Comparison of ENCODE assay signal across 15 cellular contexts in the genomic region with DNA sequence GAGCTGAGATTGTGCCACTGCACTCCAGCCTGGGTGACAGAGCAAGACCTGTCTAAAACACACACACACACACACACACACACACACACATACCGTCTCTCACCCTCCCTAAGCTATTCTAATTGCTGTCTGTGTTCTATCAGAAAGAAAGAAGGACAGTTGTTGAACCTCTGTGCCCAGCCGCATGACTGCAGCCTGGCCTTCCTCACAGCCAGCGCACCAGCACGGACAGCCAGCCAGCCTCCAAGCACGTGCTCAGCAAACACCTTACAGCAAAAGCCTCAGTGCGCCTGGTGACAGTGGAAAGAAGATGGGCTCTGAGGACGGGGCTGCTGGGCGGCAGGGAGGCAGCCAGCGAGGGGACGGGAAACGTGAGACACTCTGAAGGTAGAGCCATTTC. TPM values are rescaled to one million over a fixed set of nuclear protein-coding genes. Genes with fewer than 3 reads are reported as not detected.
A peak's percentile ranks its signal among the peaks of the same experiment; 100 is the strongest.
DNase-seq lines count a peak whose midpoint lies in the region; ATAC-seq, FAIRE-seq and TF ChIP-seq lines count a peak whose summit lies in the region.
"Had no signal": no experiment of that assay in that cellular context is flagged by ENCODE, and none has a peak within 500 bp of the region (broad histone marks: within the 10 kb centered on the region; RNA-seq: fewer than 3 reads in every experiment).

No MANE protein-coding gene starts in this region.

- H3K4me2 ChIP-seq in H9 (ENCODE audit: insufficient read depth, insufficient read length, low read length), result no peak overlapping the region
- H3K4me2 ChIP-seq in H1 (ENCODE audit: insufficient read depth in 1 of 2, low read depth in 2 of 2, low read length in 2 of 2), result no peak overlapping the region
- no peak overlapping the region for H3K4me2 ChIP-seq in neural progenitor cell

- no peaks in the 10 kb centered on the region for H3K79me2 ChIP-seq in H9 (ENCODE audit: insufficient read depth, low read length)
- H3K79me2 ChIP-seq in H1 (ENCODE audit: control insufficient read depth in 1 of 2, insufficient read depth in 2 of 2, low read length in 2 of 2), result peaks cover 0 to 8% of the 10 kb centered on the region in 2 experiments; a peak in 1 of 4 replicates
- H3K79me2 ChIP-seq in neural progenitor cell (ENCODE audit: low read depth), result peaks cover 92% of the 10 kb centered on the region

- TF ChIP-seq CTCF in H9 (conservative IDR thresholded peaks at IDR 0.05) (no peak), H1 (IDR thresholded peaks at IDR 0.05; ENCODE audit: control extremely low read depth in 1 of 3, insufficient read depth in 1 of 3, low read depth in 1 of 3, low read length in 3 of 3) (no peak), spleen (IDR thresholded peaks at IDR 0.05 in 8 of 11, conservative IDR thresholded peaks at IDR 0.05 in 3 of 11) (no peak), neural progenitor cell (IDR thresholded peaks at IDR 0.05) (no peak)

- TF ChIP-seq RAD21 in H1 (IDR thresholded peaks at IDR 0.05 in 1 of 2, conservative IDR thresholded peaks at IDR 0.05 in 1 of 2; ENCODE audit: low read depth in 2 of 2, low read length in 2 of 2), result no peak

- no peak overlapping the region for H4K91ac ChIP-seq in H9 (ENCODE audit: insufficient read length, low read depth, low read length)
- H4K91ac ChIP-seq in H1 (replicated peaks; ENCODE audit: insufficient read length, low read length), result no peak overlapping the region

- H3K27ac ChIP-seq in H9 (ENCODE audit: insufficient read length, low read depth, low read length) (no peak overlapping the region), H1 (ENCODE audit: low read depth, low read length) (no peak overlapping the region), right cardiac atrium (ENCODE audit: low read length) (no peak overlapping the region), spleen (no peak overlapping the region), neural progenitor cell (no peak overlapping the region)

- peak overlapping the region in 1 of 3 experiments; percentile 76; a peak in 1 of 7 replicates for H3K27ac Mint-ChIP-seq in H9
- H3K27ac Mint-ChIP-seq in neural progenitor cell, result no peak overlapping the region

- H3K9me3 ChIP-seq in H9 (ENCODE audit: control insufficient read depth, low read depth, low read length) (no peaks in the 10 kb centered on the region), H1 (ENCODE audit: insufficient read depth in 2 of 2, low read depth in 1 of 2, low read length in 1 of 2) (no peaks in the 10 kb centered on the region), right cardiac atrium (ENCODE audit: control insufficient read depth, low read length) (no peaks in the 10 kb centered on the region), spleen (no peaks in the 10 kb centered on the region), neural progenitor cell (ENCODE audit: low read depth) (no peaks in the 10 kb centered on the region)
- H3K9me3 ChIP-seq: Caco-2 had no signal

- WGBS in H9 (ENCODE audit: extremely low coverage, insufficient read length, low lambda C conversion rate), result no CpG with 5 or more reads among the region's 11 CpGs
- 94% methylated on average over 11 of the region's 11 CpGs; no CpG with 5 or more reads in 1 of the 2 experiments for WGBS in H1 (ENCODE audit: extremely low coverage in 1 of 2, insufficient coverage in 1 of 2, insufficient read length in 1 of 2, insufficient replicate concordance in 2 of 2, low coverage in 1 of 2, low lambda C conversion rate in 2 of 2, missing lambda C conversion rate in 1 of 2), 2 experiments
- WGBS in right cardiac atrium, result 82% methylated on average over 11 of the region's 11 CpGs
- WGBS in spleen, 5 donors, result 92 to 95% (median 93%) methylated on average over 10 to 11 of the region's 11 CpGs

- no peaks in the 10 kb centered on the region for H3K27me3 ChIP-seq in H9 (ENCODE audit: insufficient read depth, low read length)
- H3K27me3 ChIP-seq in H1 (replicated peaks in 1 of 4; ENCODE audit: control insufficient read depth in 3 of 4, extremely low read depth in 1 of 4, insufficient read depth in 3 of 4, low read length in 3 of 4), result no peaks in the 10 kb centered on the region
- H3K27me3 ChIP-seq in right cardiac atrium (ENCODE audit: control insufficient read depth, insufficient read depth), result no peaks in the 10 kb centered on the region
- no peaks in the 10 kb centered on the region for H3K27me3 ChIP-seq in spleen (replicated peaks in 1 of 7)
- H3K27me3 ChIP-seq in neural progenitor cell, result no peaks in the 10 kb centered on the region

- H4K8ac ChIP-seq in H9 (replicated peaks; ENCODE audit: insufficient read length, low read depth, low read length) (no peak overlapping the region), H1 (ENCODE audit: extremely low read depth, insufficient read depth, low read length) (peak overlapping the region; percentile 57; the same call in 1 of the 2 replicates)

- no peak overlapping the region for H3K4me3 Mint-ChIP-seq in H9
- H3K4me3 Mint-ChIP-seq in neural progenitor cell, result no peak overlapping the region

- no peak overlapping the region for H4K5ac ChIP-seq in H9 (ENCODE audit: insufficient read length, low read depth, low read length)
- H4K5ac ChIP-seq in H1 (ENCODE audit: insufficient read length, low read depth, low read length), result no peak overlapping the region

- H2BK15ac ChIP-seq in H9 (ENCODE audit: low read depth, low read length), result no peak overlapping the region
- no peak overlapping the region for H2BK15ac ChIP-seq in H1 (ENCODE audit: low read length)

- H2AK5ac ChIP-seq in H9 (ENCODE audit: insufficient read length, low read length), result no peak overlapping the region
- no peak overlapping the region for H2AK5ac ChIP-seq in H1 (ENCODE audit: low read depth, low read length)

- CTCF ChIA-PET in H1 (lab: Charles Lee; ENCODE audit: partially characterized antibody), result interaction anchor here (1.1 to 2.9 kb wide), 8 partner anchors 9 to 221 kb away, joined by 3 to 15 read pairs (median 7); no protein-coding TSS in a partner anchor

- H3K18ac ChIP-seq in H9 (ENCODE audit: insufficient read length, low read depth, low read length), result no peak overlapping the region
- H3K18ac ChIP-seq in H1 (ENCODE audit: extremely low read depth, low read length), result no peak overlapping the region

- H3K79me1 ChIP-seq in H9 (ENCODE audit: insufficient read depth, low read depth, low read length, poor library complexity, severe bottlenecking) (no peaks in the 10 kb centered on the region), H1 (ENCODE audit: low read depth, low read length) (peaks cover 11% of the 10 kb centered on the region)

- no peaks in the 10 kb centered on the region for H3K4me1 ChIP-seq in H9 (ENCODE audit: insufficient read depth, low read length)
- no peaks in the 10 kb centered on the region for H3K4me1 ChIP-seq in H1 (replicated peaks in 1 of 4; ENCODE audit: control insufficient read depth in 3 of 4, insufficient read depth in 4 of 4, low read length in 3 of 4)
- H3K4me1 ChIP-seq in right cardiac atrium (ENCODE audit: control insufficient read depth, insufficient read depth, low read length), result peaks cover 3% of the 10 kb centered on the region
- peaks cover 0 to 22% (median 9%) of the 10 kb centered on the region in 6 donors for H3K4me1 ChIP-seq in spleen
- H3K4me1 ChIP-seq in neural progenitor cell, result no peaks in the 10 kb centered on the region
- H3K4me1 ChIP-seq: Caco-2 had no signal

- peak; percentile 30 for DNase-seq in H9
- no peak for DNase-seq in H1 (ENCODE audit: low read depth in 1 of 2, low spot score in 2 of 2)
- DNase-seq in right cardiac atrium, result peak in 1 of 3 donors; percentile 58
- DNase-seq in spleen, result peak; percentile 45
- DNase-seq in neural progenitor cell (ENCODE audit: low spot score), result no peak
- DNase-seq in activated naive CD4-positive, alpha-beta T cell treated with anti-CD3 and anti-CD28 coated beads, Interleukin-2, amount 50 U/mL, for 16 hours, result no peak
- DNase-seq: ACHN, AML-193, Caco-2, DMS53, NCI-H187, NCI-H69, SIG-M5 had no signal

- H3K27me3 Mint-ChIP-seq in H9 (ENCODE audit: low read depth) (no peaks in the 10 kb centered on the region), neural progenitor cell (ENCODE audit: insufficient read depth, low read depth) (peaks cover 6% of the 10 kb centered on the region)

- peaks cover 0 to 3% of the 10 kb centered on the region in 2 experiments; a peak in 1 of 4 replicates for H3K4me1 Mint-ChIP-seq in H9
- peaks cover 16% of the 10 kb centered on the region for H3K4me1 Mint-ChIP-seq in neural progenitor cell

- H3K36me3 Mint-ChIP-seq in H9 (ENCODE audit: insufficient read depth in 1 of 3, low read depth in 3 of 3) (peaks cover 8 to 22% (median 13%) of the 10 kb centered on the region in 3 experiments; a peak in 5 of 7 replicates), neural progenitor cell (peaks cover 66% of the 10 kb centered on the region)

- POLR2A ChIA-PET in H1 (lab: Charles Lee; ENCODE audit: partially characterized antibody), result no interaction called here

- no peak overlapping the region for H3K23ac ChIP-seq in H9 (ENCODE audit: insufficient read length, low read depth, low read length)
- H3K23ac ChIP-seq in H1 (ENCODE audit: insufficient read length), result no peak overlapping the region

- H3K4me3 ChIP-seq in H1 (ENCODE audit: extremely low read depth in 1 of 4, insufficient read depth in 2 of 4, low read depth in 3 of 4, low read length in 4 of 4) (no peak overlapping the region), right cardiac atrium (ENCODE audit: low read length) (no peak overlapping the region), spleen (no peak overlapping the region), neural progenitor cell (no peak overlapping the region)

- TF ChIP-seq POLR2A in H1 (IDR thresholded peaks at IDR 0.05; ENCODE audit: control extremely low read depth in 1 of 2, low read depth in 2 of 2, low read length in 2 of 2) (no peak), spleen (IDR thresholded peaks at IDR 0.05) (no peak)

- H3K9me3 Mint-ChIP-seq in H9 (no peaks in the 10 kb centered on the region), neural progenitor cell (peaks cover 20% of the 10 kb centered on the region)

- no peak for TF ChIP-seq EP300 in H1 (IDR thresholded peaks at IDR 0.05; ENCODE audit: borderline replicate concordance in 1 of 2, low read depth in 2 of 2, low read length in 2 of 2)

- H2BK5ac ChIP-seq in H9 (ENCODE audit: insufficient read length, low read length), result no peak overlapping the region
- H2BK5ac ChIP-seq in H1 (ENCODE audit: low read depth, low read length), result no peak overlapping the region

- no peak overlapping the region for H2AFZ ChIP-seq in H9 (ENCODE audit: low read length)
- no peak overlapping the region for H2AFZ ChIP-seq in H1 (ENCODE audit: low read length)
- no peak overlapping the region for H2AFZ ChIP-seq in neural progenitor cell (replicated peaks)

- no peaks in the 10 kb centered on the region for H4K20me1 ChIP-seq in H9 (ENCODE audit: control insufficient read depth, insufficient read depth, insufficient read length)
- H4K20me1 ChIP-seq in H1 (replicated peaks in 1 of 2; ENCODE audit: control insufficient read depth in 1 of 2, insufficient read depth in 2 of 2, low read length in 2 of 2), result peaks cover 3 to 22% of the 10 kb centered on the region in 2 experiments
- H4K20me1 ChIP-seq in neural progenitor cell (ENCODE audit: low read depth), result peaks cover 97% of the 10 kb centered on the region

- intact Hi-C loops in right cardiac atrium (cut with DNase I) (no loop called here), spleen (cut with DNase I; ENCODE audit: low total_unique reads) (no loop called here)

- H2BK20ac ChIP-seq in H9 (ENCODE audit: low read depth, low read length, poor library complexity, severe bottlenecking) (no peak overlapping the region), H1 (ENCODE audit: low read length) (no peak overlapping the region)

- no peak overlapping the region for H3K4ac ChIP-seq in H9 (ENCODE audit: low read depth, low read length)
- no peak overlapping the region for H3K4ac ChIP-seq in H1 (replicated peaks; ENCODE audit: insufficient read length, low read depth, low read length)

- H2BK120ac ChIP-seq in H9 (ENCODE audit: low read depth, low read length, poor library complexity, severe bottlenecking), result no peak overlapping the region
- H2BK120ac ChIP-seq in H1 (replicated peaks; ENCODE audit: low read depth, low read length), result no peak overlapping the region

- no peak overlapping the region for H3T11ph ChIP-seq in H9 (ENCODE audit: low read length)

- H2BK12ac ChIP-seq in H9 (ENCODE audit: insufficient read length, low read depth, low read length) (no peak overlapping the region), H1 (ENCODE audit: low read depth, low read length) (no peak overlapping the region)

- ATAC-seq in right cardiac atrium (peak; percentile 39 to 40), GM21447 (IDR thresholded peaks at IDR 0.05; ENCODE audit: unreplicated experiment) (no peak)

- no peak overlapping the region for H3K9ac ChIP-seq in H9 (ENCODE audit: extremely low read depth, insufficient read length, low read length)
- no peak overlapping the region for H3K9ac ChIP-seq in H1 (replicated peaks in 1 of 4; ENCODE audit: extremely low read depth in 1 of 4, low read depth in 3 of 4, low read length in 3 of 4)
- H3K9ac ChIP-seq in neural progenitor cell, result no peak overlapping the region

- H3K23me2 ChIP-seq in H9 (ENCODE audit: insufficient read length, low read depth, low read length, poor library complexity, severe bottlenecking) (no peaks in the 10 kb centered on the region), H1 (ENCODE audit: low read depth, low read length) (no peaks in the 10 kb centered on the region)

- FAIRE-seq in H1 (lab: Jason Lieb, UNC), result no peak
- FAIRE-seq: GM19239 had no signal

- H3F3A ChIP-seq in neural progenitor cell (ENCODE audit: low read depth), result peaks cover 2% of the 10 kb centered on the region

- H3K36me3 ChIP-seq in H1 (ENCODE audit: control insufficient read depth in 2 of 4, insufficient read depth in 4 of 4, low read length in 3 of 4), result peaks cover 0 to 14% (median 6%) of the 10 kb centered on the region in 4 experiments; a peak in 6 of 8 replicates
- peaks cover 0 to 87% (median 22%) of the 10 kb centered on the region in 6 donors for H3K36me3 ChIP-seq in spleen
- peaks cover 15% of the 10 kb centered on the region for H3K36me3 ChIP-seq in neural progenitor cell

- H3K56ac ChIP-seq in H9 (ENCODE audit: insufficient read length, low read depth, low read length) (no peak overlapping the region), H1 (replicated peaks; ENCODE audit: insufficient read length, low read depth, low read length) (no peak overlapping the region)

- H3K14ac ChIP-seq in H9 (ENCODE audit: insufficient read depth, low read length) (no peak overlapping the region; the same call in 1 of the 2 replicates), H1 (ENCODE audit: insufficient read length) (no peak overlapping the region)

RNA-seq across cellular contexts. Expression of gene ZNF516, which starts 58.0 kb away (rescaled TPM):
- total RNA-seq in H9 (2021), result 22.6 and 22.7 TPM in 2 replicates
- 16.5 and 17.0 TPM in 2 replicates for total RNA-seq in H1 (2021; fragmentation: NEBNext Ultra II Directional; extraction: Animal tissue kit (Norgen Biotek cat#: 25700))
- 7.3 and 9.2 TPM in 2 replicates for polyA plus RNA-seq in H1 (2011; rRNA removed)
- polyA plus RNA-seq in H1 (2011; cell fraction: cytosol; rRNA removed), result 9.3 TPM
- 15.7 TPM for polyA plus RNA-seq in H1 (2011; cell fraction: nucleus; rRNA removed)
- 8.0 to 13.2 TPM (median 9.8 TPM) in 4 replicates for polyA plus RNA-seq in H1 (2012, experiment 1 of 2)
- polyA plus RNA-seq in H1 (2012, experiment 2 of 2), result 3.3 TPM
- 4.8 TPM for polyA plus RNA-seq in H1 (2013, experiment 1 of 2)
- polyA plus RNA-seq in H1 (2013, experiment 2 of 2), result 4.1 TPM
- polyA minus RNA-seq in H1 (2011; rRNA and poly(A)+ RNA removed), result 13.4 and 18.4 TPM in 2 replicates
- 14.1 TPM for polyA minus RNA-seq in H1 (2011; cell fraction: cytosol; rRNA and poly(A)+ RNA removed)
- 25.4 TPM for polyA minus RNA-seq in H1 (2011; cell fraction: nucleus; rRNA and poly(A)+ RNA removed)
- 10 to 100 TPM; 11.0 to 16.2 (median 12.3) TPM for total RNA-seq in right cardiac atrium
- 4.8 TPM for polyA plus RNA-seq in right cardiac atrium
- 10 to 100 TPM; 20.8 to 58.4 (median 41.1) TPM for total RNA-seq in spleen
- 1 to 10 TPM; 4.5 to 8.7 (median 4.9) TPM for polyA plus RNA-seq in spleen
- total RNA-seq in neural progenitor cell (ENCODE audit: low replicate concordance), result 45.5 and 83.3 TPM in 2 replicates

Comparison
In these comparisons a context has a peak if more than half of its experiments do, and no peak if none do; other contexts are left out.
1. DNase-seq: peak in H9 (single experiment) and spleen (single experiment); none in H1 (0 of 2), neural progenitor cell (single experiment) and activated naive CD4-positive, alpha-beta T cell treated with anti-CD3 and anti-CD28 coated beads, Interleukin-2, amount 50 U/mL, for 16 hours (single experiment).